ENCODE assay signal across 9 cellular contexts in the genomic region with DNA sequence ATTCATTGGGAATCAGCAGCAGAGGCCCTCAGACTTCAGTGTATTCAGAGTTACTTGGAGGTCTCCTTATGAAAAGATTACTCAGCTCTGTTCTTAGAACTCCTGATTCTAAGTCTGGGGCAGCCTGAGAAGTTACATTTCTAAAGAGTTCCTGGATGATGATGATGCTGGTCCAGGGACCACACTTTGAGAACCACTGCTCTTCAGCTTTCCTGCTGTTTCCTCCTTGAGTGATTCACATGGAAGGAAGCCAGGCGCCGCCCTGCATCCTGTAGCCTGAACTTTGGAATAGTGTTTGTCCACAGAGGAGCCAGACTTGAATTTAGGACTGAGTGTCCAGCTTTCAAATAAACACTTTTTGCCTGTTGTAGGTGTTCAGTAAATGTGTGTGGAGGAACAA. TPM values are rescaled to one million over a fixed set of nuclear protein-coding genes. Genes with fewer than 3 reads are reported as not detected.
DNase-seq lines count a peak whose midpoint lies in the region; ATAC-seq and TF ChIP-seq lines count a peak whose summit lies in the region.
"Had no signal": no experiment of that assay in that cellular context is flagged by ENCODE, and none has a peak within 500 bp of the region (broad histone marks: within the 10 kb centered on the region; RNA-seq: fewer than 3 reads in every experiment).

No MANE protein-coding gene starts in this region.

- H3K27me3 ChIP-seq in SK-N-SH (ENCODE audit: insufficient read depth) (no peaks in the 10 kb centered on the region), body of pancreas (no peaks in the 10 kb centered on the region), liver (ENCODE audit: control insufficient read depth in 4 of 4, insufficient read depth in 4 of 4, low read length in 3 of 4) (no peaks in the 10 kb centered on the region)
- H3K27me3 ChIP-seq in CD8-positive, alpha-beta T cell (ENCODE audit: insufficient read depth, low read length) = no peaks in the 10 kb centered on the region

- peak overlapping the region; percentile 84 for H3K27ac Mint-ChIP-seq in type B pancreatic cell
- no peak overlapping the region for H3K27ac Mint-ChIP-seq in CD8-positive, alpha-beta T cell
- H3K27ac Mint-ChIP-seq: B cell had no signal

- POLR2A ChIA-PET in SK-N-SH (lab: Yijun Ruan, JAX) = interaction anchor here (0.7 kb wide), 1 partner anchor 9 kb away, joined by 5 read pairs; no protein-coding TSS in a partner anchor
- POLR2A ChIA-PET in CD8-positive, alpha-beta T cell (lab: Charles Lee) = no interaction called here

- peaks cover 74% of the 10 kb centered on the region for H3K79me2 ChIP-seq in SK-N-SH (ENCODE audit: insufficient read depth)

- no peaks in the 10 kb centered on the region for H3K27me3 Mint-ChIP-seq in type B pancreatic cell
- H3K27me3 Mint-ChIP-seq in CD8-positive, alpha-beta T cell (ENCODE audit: low read depth) = no peaks in the 10 kb centered on the region
- H3K27me3 Mint-ChIP-seq: B cell had no signal

- no peak overlapping the region for H3K9ac ChIP-seq in SK-N-SH
- peak overlapping the region in 1 of 2 donors; percentile 61 for H3K9ac ChIP-seq in liver (ENCODE audit: low read depth in 1 of 2, low read length in 2 of 2)

- H3K27ac ChIP-seq in SK-N-SH (ENCODE audit: low read depth in 2 of 2, low read length in 1 of 2) = peak overlapping the region in 1 of 2 experiments; percentile 32; a peak in 2 of 4 replicates
- H3K27ac ChIP-seq in body of pancreas = no peak overlapping the region
- H3K27ac ChIP-seq in liver (ENCODE audit: low read depth in 1 of 2, low read length in 2 of 2) = peak overlapping the region; percentile 92 to 96
- no peak overlapping the region for H3K27ac ChIP-seq in CD8-positive, alpha-beta T cell (ENCODE audit: low read depth, low read length)

- no peaks in the 10 kb centered on the region for H3K9me3 Mint-ChIP-seq in type B pancreatic cell
- no peaks in the 10 kb centered on the region for H3K9me3 Mint-ChIP-seq in CD8-positive, alpha-beta T cell

- H3K4me3 ChIP-seq in SK-N-SH (ENCODE audit: low read depth in 2 of 2, low read length in 1 of 2) = no peak overlapping the region; a peak in 1 of 4 replicates
- H3K4me3 ChIP-seq in body of pancreas = no peak overlapping the region
- H3K4me3 ChIP-seq in liver (ENCODE audit: low read depth in 1 of 3, low read length in 3 of 3) = no peak overlapping the region
- H3K4me3 ChIP-seq in CD8-positive, alpha-beta T cell (ENCODE audit: low read depth, low read length) = no peak overlapping the region

- TF ChIP-seq CTCF in SK-N-SH (IDR thresholded peaks at IDR 0.05) = no peak
- TF ChIP-seq CTCF in body of pancreas (IDR thresholded peaks at IDR 0.05) = no peak
- no peak for TF ChIP-seq CTCF in liver (IDR thresholded peaks at IDR 0.05; ENCODE audit: low read depth, low read length, missing input control)
- no peak for TF ChIP-seq CTCF in type B pancreatic cell (conservative IDR thresholded peaks at IDR 0.05)
- no peak for TF ChIP-seq CTCF in CD8-positive, alpha-beta T cell (IDR thresholded peaks at IDR 0.05)

- no peaks in the 10 kb centered on the region for H3K9me2 ChIP-seq in SK-N-SH

- no peak overlapping the region for H2AFZ ChIP-seq in SK-N-SH (ENCODE audit: low read depth)

- no peak overlapping the region for H3K4me3 Mint-ChIP-seq in type B pancreatic cell
- no peak overlapping the region for H3K4me3 Mint-ChIP-seq in CD8-positive, alpha-beta T cell
- H3K4me3 Mint-ChIP-seq: B cell had no signal

- TF ChIP-seq POLR2A in body of pancreas (IDR thresholded peaks at IDR 0.05) = no peak

- H3K9me3 ChIP-seq in SK-N-SH (no peaks in the 10 kb centered on the region), body of pancreas (no peaks in the 10 kb centered on the region), liver (ENCODE audit: control insufficient read depth in 4 of 4, low read length in 3 of 4) (no peaks in the 10 kb centered on the region)
- no peaks in the 10 kb centered on the region for H3K9me3 ChIP-seq in CD8-positive, alpha-beta T cell (ENCODE audit: low read length)

- ATAC-seq in SK-N-SH treated with all-trans-retinoic acid at 6 μM for 48 hours (no peak), body of pancreas (no peak)
- no peak for ATAC-seq in CD8-positive, alpha-beta T cell

- H3K4me1 ChIP-seq in SK-N-SH (ENCODE audit: control insufficient read depth in 1 of 2, insufficient read depth in 2 of 2, low read depth in 1 of 2, low read length in 1 of 2) (peaks cover 13 to 20% of the 10 kb centered on the region in 2 experiments; a peak in 3 of 4 replicates), body of pancreas (peaks cover 59% of the 10 kb centered on the region), liver (ENCODE audit: control insufficient read depth in 4 of 4, insufficient read depth in 4 of 4, low read length in 3 of 4) (peaks cover 8 to 68% (median 46%) of the 10 kb centered on the region in 4 donors)
- H3K4me1 ChIP-seq in CD8-positive, alpha-beta T cell (ENCODE audit: insufficient read depth, low read length) = peaks cover 15% of the 10 kb centered on the region

- no peak for TF ChIP-seq RAD21 in SK-N-SH (IDR thresholded peaks at IDR 0.05; ENCODE audit: low read length)
- peak; percentile 41 to 61 for TF ChIP-seq RAD21 in liver (IDR thresholded peaks at IDR 0.05)

- no peak for DNase-seq in SK-N-SH
- peak; percentile 65 to 79 (median 70) for DNase-seq in body of pancreas
- no peak for DNase-seq in type B pancreatic cell (ENCODE audit: extremely low spot score, unreplicated experiment)
- DNase-seq in CD8-positive, alpha-beta T cell = no peak
- DNase-seq in NCI-H1417 treated with DMSO at 0.1 percent for 48 hours (lab: John Stamatoyannopoulos, UW) = no peak
- no peak for DNase-seq in activated CD8-positive, alpha-beta memory T cell treated with anti-CD3 and anti-CD28 coated beads for 24 hours

- H4K20me1 ChIP-seq in SK-N-SH (ENCODE audit: insufficient read depth) = peaks cover 72% of the 10 kb centered on the region

- 71% methylated on average over 2 of the region's 2 CpGs for WGBS in SK-N-SH (ENCODE audit: low lambda C conversion rate)
- WGBS in body of pancreas, 2 donors = 66 to 75% methylated on average over 2 of the region's 2 CpGs
- WGBS in liver = 27% methylated on average over 2 of the region's 2 CpGs

- TF ChIP-seq EP300 in SK-N-SH (IDR thresholded peaks at IDR 0.05; ENCODE audit: borderline replicate concordance in 1 of 2, low read depth in 1 of 2, low read length in 1 of 2) = no peak

- intact Hi-C loops in body of pancreas (cut with DNase I) = no loop called here
- intact Hi-C loops in CD8-positive, alpha-beta T cell (cut with DNase I, micrococcal nuclease) = loop anchor here in 1 of 2 experiments (5.0 to 10.0 kb wide), 2 partner anchors 699 to 1032 kb away; a partner anchor contains a TSS

- peaks cover 13% of the 10 kb centered on the region for H3F3A ChIP-seq in SK-N-SH (replicated peaks; ENCODE audit: insufficient read depth)

- H3K36me3 ChIP-seq in SK-N-SH (replicated peaks in 1 of 2; ENCODE audit: control insufficient read depth in 1 of 2, insufficient read depth in 2 of 2, low read length in 1 of 2) (peaks cover 18 to 19% of the 10 kb centered on the region in 2 experiments), body of pancreas (replicated peaks in 1 of 2; ENCODE audit: insufficient read depth in 1 of 2, low read depth in 2 of 2) (no peaks in the 10 kb centered on the region), liver (ENCODE audit: control insufficient read depth in 4 of 4, insufficient read depth in 3 of 4, low read depth in 1 of 4, low read length in 3 of 4) (peaks cover 0 to 1% (median 0%) of the 10 kb centered on the region in 4 donors)
- no peaks in the 10 kb centered on the region for H3K36me3 ChIP-seq in CD8-positive, alpha-beta T cell (ENCODE audit: insufficient read depth, low read length)

- H3K36me3 Mint-ChIP-seq in type B pancreatic cell = peaks cover 26% of the 10 kb centered on the region
- H3K36me3 Mint-ChIP-seq in CD8-positive, alpha-beta T cell = peaks cover 19% of the 10 kb centered on the region

- peaks cover 48% of the 10 kb centered on the region for H3K4me1 Mint-ChIP-seq in type B pancreatic cell (ENCODE audit: unreplicated experiment)
- H3K4me1 Mint-ChIP-seq in CD8-positive, alpha-beta T cell (ENCODE audit: low read depth) = peaks cover 56% of the 10 kb centered on the region

- CTCF ChIA-PET in SK-N-SH (lab: Yijun Ruan, JAX) = interaction anchor here (1.7 to 3.1 kb wide), 4 partner anchors 30 to 720 kb away, joined by 3 to 15 read pairs (median 6); no protein-coding TSS in a partner anchor
- CTCF ChIA-PET in CD8-positive, alpha-beta T cell (lab: Charles Lee) = interaction anchor here (0.7 to 1.4 kb wide), 2 partner anchors 30 to 54 kb away, joined by 4 to 8 read pairs; no protein-coding TSS in a partner anchor

- peak overlapping the region; percentile 87; the same call in 1 of the 2 replicates for H3K4me2 ChIP-seq in SK-N-SH

TF ChIP-seq in SK-N-SH treated with all-trans-retinoic acid at 6 μM for 48 hours, 23 proteins besides CTCF, POLR2A, EP300 and RAD21 (continues in another document):
- TF ChIP-seq, protein P1, sequence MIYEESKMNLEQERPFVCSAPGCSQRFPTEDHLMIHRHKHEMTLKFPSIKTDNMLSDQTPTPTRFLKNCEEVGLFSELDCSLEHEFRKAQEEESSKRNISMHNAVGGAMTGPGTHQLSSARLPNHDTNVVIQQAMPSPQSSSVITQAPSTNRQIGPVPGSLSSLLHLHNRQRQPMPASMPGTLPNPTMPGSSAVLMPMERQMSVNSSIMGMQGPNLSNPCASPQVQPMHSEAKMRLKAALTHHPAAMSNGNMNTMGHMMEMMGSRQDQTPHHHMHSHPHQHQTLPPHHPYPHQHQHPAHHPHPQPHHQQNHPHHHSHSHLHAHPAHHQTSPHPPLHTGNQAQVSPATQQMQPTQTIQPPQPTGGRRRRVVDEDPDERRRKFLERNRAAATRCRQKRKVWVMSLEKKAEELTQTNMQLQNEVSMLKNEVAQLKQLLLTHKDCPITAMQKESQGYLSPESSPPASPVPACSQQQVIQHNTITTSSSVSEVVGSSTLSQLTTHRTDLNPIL (CRISPR knock-in tag; IDR thresholded peaks at IDR 0.05; ENCODE audit: low read depth) = no peak

RNA-seq across cellular contexts. Expression of a gene that starts 2.9 kb away (rescaled TPM):
- polyA plus RNA-seq in SK-N-SH (2012; rRNA removed) (9.1 and 9.5 TPM in 2 replicates), liver (10 to 100 TPM; 16.9 to 30.3 TPM)
- polyA plus RNA-seq in SK-N-SH (2012; cell fraction: cytosol; rRNA removed) = 10.7 and 12.3 TPM in 2 replicates
- polyA plus RNA-seq in SK-N-SH (2012; cell fraction: nucleus; rRNA removed) = 6.8 and 9.6 TPM in 2 replicates
- total RNA-seq in body of pancreas (10 to 100 TPM; 13.2 to 16.3 TPM), liver (10 to 100 TPM; 18.0 to 36.1 TPM), type B pancreatic cell (ENCODE audit: low replicate concordance) (28.7 and 30.1 TPM in 2 replicates)
- 10 to 100 TPM; 14.4 to 17.2 TPM for total RNA-seq in CD8-positive, alpha-beta T cell

Comparison
In these comparisons a context has a peak if more than half of its experiments do, and no peak if none do; other contexts are left out.
1. DNase-seq: peak in body of pancreas (4 of 4); none in SK-N-SH (single experiment), type B pancreatic cell (single experiment), CD8-positive, alpha-beta T cell (0 of 7), NCI-H1417 treated with DMSO at 0.1 percent for 48 hours (single experiment) and activated CD8-positive, alpha-beta memory T cell treated with anti-CD3 and anti-CD28 coated beads for 24 hours (single experiment).
2. H3K27ac ChIP-seq: peak in liver (2 of 2); none in body of pancreas (0 of 4) and CD8-positive, alpha-beta T cell (single experiment).